Comparison of ENCODE assay signal across 8 cellular contexts in the genomic region with DNA sequence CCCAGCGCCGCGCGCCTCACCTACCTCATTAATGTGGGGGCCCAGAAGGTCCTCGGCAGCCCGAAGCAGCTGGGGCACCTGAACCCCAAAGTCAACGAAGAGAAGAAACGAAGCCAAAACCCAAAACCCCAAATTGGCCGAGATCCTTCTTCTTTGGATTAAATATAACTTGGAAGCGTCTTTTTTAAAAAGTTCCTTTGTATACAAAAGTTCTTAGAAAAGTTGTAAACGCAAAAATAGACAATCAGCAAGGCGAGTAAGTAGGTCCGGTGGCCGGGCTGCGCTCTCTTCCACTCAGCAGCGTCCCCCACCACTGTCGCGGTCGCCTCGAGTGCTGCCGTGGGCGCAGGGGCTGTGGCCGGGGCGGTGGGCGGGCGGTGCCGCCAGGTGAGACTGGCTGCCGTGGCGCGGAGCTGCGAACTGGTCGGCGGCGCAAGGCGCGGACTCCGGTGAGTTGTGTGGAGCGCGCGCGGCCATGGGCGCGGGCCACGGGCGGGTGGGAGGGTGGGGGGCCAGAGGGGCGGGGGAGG. TPM values are rescaled to one million over a fixed set of nuclear protein-coding genes. Genes with fewer than 3 reads are reported as not detected.
A peak's percentile ranks its signal among the peaks of the same experiment; 100 is the strongest.
DNase-seq lines count a peak whose midpoint lies in the region; ATAC-seq lines count a peak whose summit lies in the region.

No MANE protein-coding gene starts in this region.

- ATAC-seq in HG03060 (IDR thresholded peaks at IDR 0.05; ENCODE audit: low read depth, unreplicated experiment), result peak; percentile 20
- ATAC-seq in stimulated activated effector memory CD8-positive, alpha-beta T cell treated with anti-CD3 and anti-CD28 coated beads, Interleukin-12 subunit alpha, Interleukin-12 subunit beta, amount 100 ng/mL, for 72 hours, result peak; percentile 42

- H3K4me1 Mint-ChIP-seq in activated naive CD4-positive, alpha-beta T cell treated with anti-CD3 and anti-CD28 coated beads for 36 hours (ENCODE audit: low read depth), result peaks cover 7% of the 10 kb centered on the region
- peaks cover 20% of the 10 kb centered on the region for H3K4me1 Mint-ChIP-seq in activated CD4-positive, alpha-beta memory T cell treated with anti-CD3 and anti-CD28 coated beads, Interleukin-2, amount 10 ng/mL, durations not matched to agents 7 days and 5 days
- H3K4me1 Mint-ChIP-seq in stimulated activated effector memory CD8-positive, alpha-beta T cell treated with anti-CD3 and anti-CD28 coated beads, Interleukin-12 subunit alpha, Interleukin-12 subunit beta, amount 100 ng/mL, for 72 hours, result peaks cover 12% of the 10 kb centered on the region

- H3K36me3 Mint-ChIP-seq in activated naive CD4-positive, alpha-beta T cell treated with anti-CD3 and anti-CD28 coated beads for 36 hours (ENCODE audit: low read depth), result no peaks in the 10 kb centered on the region
- no peaks in the 10 kb centered on the region for H3K36me3 Mint-ChIP-seq in activated CD4-positive, alpha-beta memory T cell treated with anti-CD3 and anti-CD28 coated beads, Interleukin-2, amount 10 ng/mL, durations not matched to agents 7 days and 5 days (ENCODE audit: low read depth)
- no peaks in the 10 kb centered on the region for H3K36me3 Mint-ChIP-seq in stimulated activated effector memory CD8-positive, alpha-beta T cell treated with anti-CD3 and anti-CD28 coated beads, Interleukin-12 subunit alpha, Interleukin-12 subunit beta, amount 100 ng/mL, for 72 hours

- CTCF ChIA-PET in activated naive CD4-positive, alpha-beta T cell treated with anti-CD3 and anti-CD28 coated beads for 36 hours (lab: Charles Lee), result no interaction called here
- CTCF ChIA-PET in activated CD4-positive, alpha-beta memory T cell treated with anti-CD3 and anti-CD28 coated beads, Interleukin-2, amount 10 ng/mL, durations not matched to agents 7 days and 5 days (lab: Charles Lee), result no interaction called here

- H3K27me3 Mint-ChIP-seq in activated naive CD4-positive, alpha-beta T cell treated with anti-CD3 and anti-CD28 coated beads for 36 hours (ENCODE audit: low read depth), result peaks cover 61% of the 10 kb centered on the region
- peaks cover 57% of the 10 kb centered on the region for H3K27me3 Mint-ChIP-seq in activated CD4-positive, alpha-beta memory T cell treated with anti-CD3 and anti-CD28 coated beads, Interleukin-2, amount 10 ng/mL, durations not matched to agents 7 days and 5 days

- H3K4me3 ChIP-seq in iPS-11a (ENCODE audit: low read depth, low read length), result peak overlapping the region; percentile 47

- no peak for DNase-seq in activated naive CD4-positive, alpha-beta T cell treated with anti-CD3 and anti-CD28 coated beads for 36 hours
- DNase-seq in activated naive CD4-positive, alpha-beta T cell treated with Interleukin-2 at 50 U/mL for 16 hours, result no peak
- DNase-seq in activated CD4-positive, alpha-beta memory T cell treated with anti-CD3 and anti-CD28 coated beads, Interleukin-2, amount 10 ng/mL, durations not matched to agents 7 days and 5 days, result no peak
- no peak for DNase-seq in stimulated activated effector memory CD8-positive, alpha-beta T cell treated with anti-CD3 and anti-CD28 coated beads, Interleukin-12 subunit alpha, Interleukin-12 subunit beta, amount 100 ng/mL, for 72 hours (ENCODE audit: low spot score in 2 of 2)
- no peak for DNase-seq in effector CD4-positive, alpha-beta T cell
- DNase-seq in EL, result no peak

- H3K9me3 Mint-ChIP-seq in activated naive CD4-positive, alpha-beta T cell treated with anti-CD3 and anti-CD28 coated beads for 36 hours, result no peaks in the 10 kb centered on the region
- H3K9me3 Mint-ChIP-seq in activated CD4-positive, alpha-beta memory T cell treated with anti-CD3 and anti-CD28 coated beads, Interleukin-2, amount 10 ng/mL, durations not matched to agents 7 days and 5 days, result no peaks in the 10 kb centered on the region
- H3K9me3 Mint-ChIP-seq in stimulated activated effector memory CD8-positive, alpha-beta T cell treated with anti-CD3 and anti-CD28 coated beads, Interleukin-12 subunit alpha, Interleukin-12 subunit beta, amount 100 ng/mL, for 72 hours, result no peaks in the 10 kb centered on the region

- intact Hi-C loops in activated naive CD4-positive, alpha-beta T cell treated with anti-CD3 and anti-CD28 coated beads for 36 hours (cut with micrococcal nuclease), result loop anchor here (1.0 to 10.0 kb wide), 6 partner anchors 62 to 1916 kb away; partner anchors contain the start of genes ABITRAM, ELP1 and RAD23B

- POLR2A ChIA-PET in activated CD4-positive, alpha-beta memory T cell treated with anti-CD3 and anti-CD28 coated beads, Interleukin-2, amount 10 ng/mL, durations not matched to agents 7 days and 5 days (lab: Charles Lee), result interaction anchor here (0.9 kb wide), 1 partner anchor 205 kb away, joined by 4 read pairs; no protein-coding TSS in a partner anchor

- no peak overlapping the region for H3K27ac Mint-ChIP-seq in activated naive CD4-positive, alpha-beta T cell treated with anti-CD3 and anti-CD28 coated beads for 36 hours
- H3K27ac Mint-ChIP-seq in activated CD4-positive, alpha-beta memory T cell treated with anti-CD3 and anti-CD28 coated beads, Interleukin-2, amount 10 ng/mL, durations not matched to agents 7 days and 5 days, result no peak overlapping the region
- H3K27ac Mint-ChIP-seq in stimulated activated effector memory CD8-positive, alpha-beta T cell treated with anti-CD3 and anti-CD28 coated beads, Interleukin-12 subunit alpha, Interleukin-12 subunit beta, amount 100 ng/mL, for 72 hours, result no peak overlapping the region

- H3K4me3 Mint-ChIP-seq in activated naive CD4-positive, alpha-beta T cell treated with anti-CD3 and anti-CD28 coated beads for 36 hours, result peak overlapping the region; percentile 65
- peak overlapping the region; percentile 61 for H3K4me3 Mint-ChIP-seq in activated CD4-positive, alpha-beta memory T cell treated with anti-CD3 and anti-CD28 coated beads, Interleukin-2, amount 10 ng/mL, durations not matched to agents 7 days and 5 days
- peak overlapping the region; percentile 58 for H3K4me3 Mint-ChIP-seq in stimulated activated effector memory CD8-positive, alpha-beta T cell treated with anti-CD3 and anti-CD28 coated beads, Interleukin-12 subunit alpha, Interleukin-12 subunit beta, amount 100 ng/mL, for 72 hours

RNA-seq across cellular contexts. Expression of gene KLF4, which starts 0.4 kb away (rescaled TPM):
- total RNA-seq in activated naive CD4-positive, alpha-beta T cell treated with anti-CD3 and anti-CD28 coated beads for 36 hours, result 1 to 10 TPM; 3.4 TPM
- under 1 TPM; 0.35 TPM for total RNA-seq in activated CD4-positive, alpha-beta memory T cell treated with anti-CD3 and anti-CD28 coated beads, Interleukin-2, amount 10 ng/mL, durations not matched to agents 7 days and 5 days
